Comparison of ENCODE assay signal across 9 cellular contexts in the genomic region with DNA sequence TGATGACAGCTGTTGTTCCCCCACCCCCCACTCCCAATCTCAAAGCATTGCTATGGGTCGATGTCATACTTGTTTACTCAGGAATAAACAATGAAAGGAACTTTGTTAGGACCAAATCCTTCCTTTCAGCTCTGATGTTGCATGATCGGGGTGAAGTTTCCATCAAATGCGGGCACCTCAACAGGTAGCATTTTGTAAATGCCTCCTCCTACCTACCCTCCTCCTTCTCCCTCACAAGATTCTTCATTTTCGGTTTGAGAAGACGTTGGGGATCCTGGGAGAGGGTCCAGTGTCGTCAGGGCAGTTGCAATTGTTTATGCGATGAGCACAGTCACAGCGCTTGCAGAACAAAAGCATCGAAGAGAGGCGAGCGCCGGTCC. TPM values are rescaled to one million over a fixed set of nuclear protein-coding genes. Genes with fewer than 3 reads are reported as not detected.
A peak's percentile ranks its signal among the peaks of the same experiment; 100 is the strongest.
DNase-seq lines count a peak whose midpoint lies in the region; ATAC-seq, FAIRE-seq and TF ChIP-seq lines count a peak whose summit lies in the region.
"Had no signal": no experiment of that assay in that cellular context is flagged by ENCODE, and none has a peak within 500 bp of the region (broad histone marks: within the 10 kb centered on the region; RNA-seq: fewer than 3 reads in every experiment).

No MANE protein-coding gene starts in this region.

- H3K27me3 Mint-ChIP-seq in mesothelial cell of epicardium (ENCODE audit: low read depth), result no peaks in the 10 kb centered on the region
- peaks cover 13% of the 10 kb centered on the region for H3K27me3 Mint-ChIP-seq in type B pancreatic cell

- no peaks in the 10 kb centered on the region for H3K9me3 Mint-ChIP-seq in mesothelial cell of epicardium
- H3K9me3 Mint-ChIP-seq in type B pancreatic cell, result no peaks in the 10 kb centered on the region

- in situ Hi-C loops in astrocyte of the cerebellum (cut with HindIII; ENCODE audit: low sequenced_read_pairs), result no loop called here

- peak overlapping the region; percentile 93 for H3K4me3 Mint-ChIP-seq in mesothelial cell of epicardium
- H3K4me3 Mint-ChIP-seq in type B pancreatic cell, result peak overlapping the region; percentile 96

- intact Hi-C loops in left ventricle myocardium superior (cut with micrococcal nuclease), result no loop called here

- H3K4me1 Mint-ChIP-seq in mesothelial cell of epicardium, result peaks cover 37% of the 10 kb centered on the region
- peaks cover 26% of the 10 kb centered on the region for H3K4me1 Mint-ChIP-seq in type B pancreatic cell (ENCODE audit: unreplicated experiment)

- H3K4me3 ChIP-seq in cardiac muscle cell (peak overlapping the region; percentile 95), astrocyte of the cerebellum (ENCODE audit: low read depth, low read length) (peak overlapping the region; percentile 50)

- no peaks in the 10 kb centered on the region for H3K36me3 Mint-ChIP-seq in mesothelial cell of epicardium
- peaks cover 10% of the 10 kb centered on the region for H3K36me3 Mint-ChIP-seq in type B pancreatic cell

- TF ChIP-seq CTCF in cardiac muscle cell (IDR thresholded peaks at IDR 0.05; ENCODE audit: low read depth, low read length) (no peak), astrocyte of the cerebellum (IDR thresholded peaks at IDR 0.05; ENCODE audit: low read depth, low read length, missing control alignments) (no peak), mesothelial cell of epicardium (IDR thresholded peaks at IDR 0.05; ENCODE audit: unreplicated experiment) (no peak), type B pancreatic cell (conservative IDR thresholded peaks at IDR 0.05) (no peak), D721Med (IDR thresholded peaks at IDR 0.05; ENCODE audit: insufficient read depth, missing control alignments) (no peak)

- no peaks in the 10 kb centered on the region for H3K4me1 ChIP-seq in cardiac muscle cell (ENCODE audit: low read depth)

- DNase-seq in cardiac muscle cell (ENCODE audit: low read depth in 1 of 2, low spot score in 1 of 2), result no peak
- no peak for DNase-seq in left ventricle myocardium superior
- DNase-seq in astrocyte of the cerebellum (ENCODE audit: low read depth), result no peak
- no peak for DNase-seq in mesothelial cell of epicardium (ENCODE audit: low spot score in 2 of 2, unreplicated experiment in 2 of 2)
- DNase-seq in type B pancreatic cell (ENCODE audit: extremely low spot score, unreplicated experiment), result no peak
- no peak for DNase-seq in D721Med (ENCODE audit: insufficient read length, low spot score)
- DNase-seq in activated effector memory CD4-positive, alpha-beta T cell treated with anti-CD3 and anti-CD28 coated beads, Interleukin-2, amount 50 U/mL, for 16 hours, result no peak
- DNase-seq in SHP77 (lab: John Stamatoyannopoulos, UW), result no peak

- no peak for ATAC-seq in left ventricle myocardium superior

- H3K9me3 ChIP-seq in cardiac muscle cell (ENCODE audit: low read depth), result no peaks in the 10 kb centered on the region

- no peak for FAIRE-seq in D721Med (lab: Jason Lieb, UNC)

- H3K27me3 ChIP-seq in cardiac muscle cell, result peaks cover 31% of the 10 kb centered on the region

- H3K27ac Mint-ChIP-seq in mesothelial cell of epicardium (peak overlapping the region; percentile 95), type B pancreatic cell (peak overlapping the region; percentile 86)

- no peak overlapping the region for H3K27ac ChIP-seq in cardiac muscle cell

- no peaks in the 10 kb centered on the region for H3K36me3 ChIP-seq in cardiac muscle cell

RNA-seq across cellular contexts. Expression of gene HUNK, which starts 0.8 kb away (rescaled TPM):
- total RNA-seq in cardiac muscle cell (6.7 and 8.0 TPM in 2 replicates), left ventricle myocardium superior (0.40 TPM), mesothelial cell of epicardium (58.8 to 61.4 TPM (median 60.6 TPM) in 3 replicates), type B pancreatic cell (ENCODE audit: low replicate concordance) (11.3 and 44.0 TPM in 2 replicates)
- polyA plus RNA-seq in cardiac muscle cell, result 9.2 and 13.2 TPM in 2 replicates
- total RNA-seq: T-helper 2 cell treated with Interferon-gamma antibody and Interleukin-4, amounts not matched to agents 100 ng/mL and 5 ng/mL, for 36 hours had no signal
